Comparison of ENCODE assay signal across 18 cellular contexts in the genomic region with DNA sequence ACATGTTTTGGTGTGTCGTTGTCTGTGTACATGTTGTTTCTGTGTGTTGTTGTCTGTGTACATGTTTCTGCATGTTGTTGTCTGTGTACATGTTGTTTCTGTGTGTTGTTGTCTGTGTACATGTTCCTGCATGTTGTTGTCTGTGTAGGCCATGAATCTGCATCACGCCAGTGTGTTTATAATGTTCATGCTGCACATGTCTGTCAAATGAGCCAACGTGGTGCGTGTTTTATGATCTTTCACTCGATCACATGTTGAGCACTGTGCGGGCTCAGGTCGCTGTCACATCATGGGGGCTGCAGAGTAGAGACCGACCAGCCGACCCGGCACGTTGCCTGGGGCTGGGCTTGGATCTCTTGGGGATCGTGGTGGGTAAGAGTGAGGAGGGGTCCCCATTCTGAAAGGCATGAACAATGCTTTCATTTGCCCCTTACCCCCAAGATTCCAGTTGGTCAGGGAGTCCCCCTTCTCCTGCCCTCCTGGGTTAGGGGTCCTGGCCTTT.
"Had no signal": no experiment of that assay in that cellular context is flagged by ENCODE, and none has a peak within 500 bp of the region (broad histone marks: within the 10 kb centered on the region; RNA-seq: fewer than 3 reads in every experiment).

No MANE protein-coding gene starts in this region.

- H3K27ac Mint-ChIP-seq: activated naive CD4-positive, alpha-beta T cell treated with anti-CD3 and anti-CD28 coated beads, Interleukin-2, amount 50 U/mL, for 72 hours; progenitor cell of endocrine pancreas; stimulated activated naive CD8-positive, alpha-beta T cell treated with anti-CD3 and anti-CD28 coated beads, Interleukin-15, amount 100 ng/mL, for 72 hours had no signal

- H3K27me3 ChIP-seq: breast epithelium had no signal

- ATAC-seq: activated naive CD4-positive, alpha-beta T cell treated with anti-CD3 and anti-CD28 coated beads, Interleukin-2, amount 50 U/mL, for 72 hours; left lobe of liver; naive thymus-derived CD4-positive, alpha-beta T cell; stimulated activated naive CD8-positive, alpha-beta T cell treated with anti-CD3 and anti-CD28 coated beads, Interleukin-15, amount 100 ng/mL, for 72 hours had no signal

- H3K4me3 Mint-ChIP-seq: naive thymus-derived CD4-positive, alpha-beta T cell; T-helper 2 cell treated with Interferon-gamma antibody and Interleukin-4, amounts not matched to agents 5 μg/mL and 100 μg/mL, for 36 hours had no signal

- FAIRE-seq: kidney, TTC549 had no signal

- H3K36me3 Mint-ChIP-seq: naive thymus-derived CD4-positive, alpha-beta T cell had no signal

- DNase-seq: activated CD4-positive, CD25-positive, alpha-beta regulatory T cell treated with anti-CD3 and anti-CD28 coated beads, Interleukin-2, amount 50 U/mL, for 72 hours; activated T-cell treated with anti-CD3 and anti-CD28 coated beads, Interleukin-2, amount 50 U/mL, for 1 hour; amniotic stem cell; cerebellar nuclear complex; erythroblast; foreskin fibroblast; kidney; naive thymus-derived CD4-positive, alpha-beta T cell; stimulated activated CD4-positive, alpha-beta T cell treated with anti-CD3 and anti-CD28 coated beads, Interleukin-4, amount 100 ng/mL, for 24 hours; stimulated activated naive CD8-positive, alpha-beta T cell treated with anti-CD3 and anti-CD28 coated beads, Interleukin-15, amount 100 ng/mL, for 72 hours; tibial artery; WERI-Rb-1 had no signal

- H3K4me3 ChIP-seq: breast epithelium, tibial artery had no signal

- H3K36me3 ChIP-seq: breast epithelium, tibial artery, WERI-Rb-1 had no signal
